In the genomic region with DNA sequence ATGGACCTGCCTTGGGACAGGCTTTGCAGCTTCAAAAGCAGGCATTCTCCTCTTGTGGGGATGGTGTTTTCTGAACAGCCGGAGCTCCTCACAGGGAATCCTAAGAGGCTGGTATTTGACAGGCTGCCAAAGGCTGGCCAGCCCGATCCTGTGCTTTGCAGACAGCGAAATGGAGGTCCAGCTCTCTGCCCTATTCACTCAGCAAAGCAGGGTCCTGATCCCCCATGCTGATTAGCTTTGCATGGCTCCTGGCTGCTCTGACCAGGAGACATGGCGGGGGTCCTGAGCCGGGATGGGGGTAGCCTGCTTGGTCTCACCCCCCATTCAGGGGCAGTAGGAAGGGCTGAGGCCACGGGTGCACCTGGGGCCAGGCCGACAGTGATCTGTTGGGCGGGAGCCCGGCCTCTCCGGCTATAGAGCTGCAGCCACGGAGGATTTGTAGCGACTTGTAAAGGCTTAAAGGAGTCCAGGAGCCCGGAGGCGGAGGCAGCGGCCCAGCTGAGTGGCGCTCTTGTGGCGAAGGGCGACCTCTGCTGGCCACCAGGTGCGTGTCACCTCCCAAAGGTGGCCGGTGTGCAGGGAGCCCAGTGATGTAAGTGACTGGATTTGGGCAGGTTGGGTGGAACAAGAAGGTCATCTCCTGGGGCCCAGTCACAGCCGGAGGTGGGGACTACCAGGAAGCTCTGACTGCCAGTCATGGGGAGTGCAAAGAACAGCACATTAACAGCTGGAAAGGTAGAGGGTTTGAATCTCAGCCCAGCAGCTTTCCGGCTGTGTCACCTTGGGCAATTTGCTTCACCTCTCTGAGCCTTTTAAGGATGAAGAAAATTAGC, we compare ENCODE assay signal across 8 cellular contexts.
DNase-seq lines count a peak whose midpoint lies in the region; ATAC-seq and TF ChIP-seq lines count a peak whose summit lies in the region.

No MANE protein-coding gene starts in this region.

- no peaks in the 10 kb centered on the region for H3K9me3 ChIP-seq in HUES64 (ENCODE audit: insufficient read depth, low read depth, low read length)

- no peak overlapping the region for H3K9ac ChIP-seq in HUES64 (ENCODE audit: low read depth, low read length)

- H3K27me3 ChIP-seq in HUES64 (ENCODE audit: insufficient read depth, low read length): no peaks in the 10 kb centered on the region

- H3K4me3 Mint-ChIP-seq in nephron progenitor cell: no peak overlapping the region

- peaks cover 6% of the 10 kb centered on the region for H3K4me1 ChIP-seq in HUES64 (ENCODE audit: insufficient read depth, low read length)

- H3K27ac ChIP-seq in HUES64 (ENCODE audit: low read depth, low read length): peak overlapping the region; percentile 71

- peak; percentile 66 for ATAC-seq in GM21360 (IDR thresholded peaks at IDR 0.05; ENCODE audit: unreplicated experiment)

- DNase-seq in COLO829 (ENCODE audit: low spot score) (peak; percentile 17), RKO (ENCODE audit: low spot score) (peak; percentile 70), activated T-helper 1 cell treated with Interleukin-2 at 50 U/mL for 16 hours (ENCODE audit: low read depth) (peak; percentile 63), fibroblast of peridontal ligament (ENCODE audit: extremely low read depth) (peak; percentile 81), nephron progenitor cell (peak; percentile 86)
- peak; percentile 68 for DNase-seq in stimulated activated naive CD4-positive, alpha-beta T cell treated with Interleukin-2 at 50 U/mL for 16 hours (lab: John Stamatoyannopoulos, UW)

- no peaks in the 10 kb centered on the region for H3K27me3 Mint-ChIP-seq in nephron progenitor cell (ENCODE audit: low read depth, poor library complexity)

- no peak overlapping the region for H3K27ac Mint-ChIP-seq in nephron progenitor cell

- H3K4me3 ChIP-seq in HUES64 (ENCODE audit: low read length): no peak overlapping the region

- H3K36me3 ChIP-seq in HUES64 (ENCODE audit: insufficient read depth, low read length): no peaks in the 10 kb centered on the region

- 18% methylated on average over 22 of the region's 22 CpGs for WGBS in HUES64

- H3K36me3 Mint-ChIP-seq in nephron progenitor cell (ENCODE audit: low read depth): peaks cover 45% of the 10 kb centered on the region

- TF ChIP-seq CTCF in nephron progenitor cell (IDR thresholded peaks at IDR 0.05): peak; percentile 96

- H3K9me3 Mint-ChIP-seq in nephron progenitor cell: no peaks in the 10 kb centered on the region

- peaks cover 51% of the 10 kb centered on the region for H3K4me1 Mint-ChIP-seq in nephron progenitor cell

Comparison
In these comparisons a context has a peak if more than half of its experiments do, and no peak if none do; other contexts are left out.
1. DNase-seq: peak in every context shown above with its lines; median percentile 86 in nephron progenitor cell; 81 in fibroblast of peridontal ligament; 70 in RKO; 68 in stimulated activated naive CD4-positive, alpha-beta T cell treated with Interleukin-2 at 50 U/mL for 16 hours; 63 in activated T-helper 1 cell treated with Interleukin-2 at 50 U/mL for 16 hours; 17 in COLO829.